17 cellular contexts compared by ENCODE assay signal in genomic region chr4:54802336-54802735, GRCh38.
DNase-seq lines count a peak whose midpoint lies in the region; TF ChIP-seq lines count a peak whose summit lies in the region.
"Had no signal": no experiment of that assay in that cellular context is flagged by ENCODE, and none has a peak within 500 bp of the region (broad histone marks: within the 10 kb centered on the region; RNA-seq: fewer than 3 reads in every experiment).

No MANE protein-coding gene starts in this region.

- no peak overlapping the region for H3K4me3 ChIP-seq in fibroblast of mammary gland (ENCODE audit: control insufficient read depth, low read depth, low read length)
- H3K4me3 ChIP-seq: SJSA1 had no signal

- DNase-seq in AG08395 (ENCODE audit: low spot score): peak; percentile 48
- DNase-seq in GM03348 (ENCODE audit: low spot score): peak; percentile 47
- DNase-seq in SW480 (ENCODE audit: low spot score): peak; percentile 10
- peak; percentile 22 for DNase-seq in fibroblast of mammary gland (ENCODE audit: low read depth)
- DNase-seq in NCI-H226: no peak
- DNase-seq in KG1 (lab: John Stamatoyannopoulos, UW): no peak
- DNase-seq in caudate nucleus (lab: John Stamatoyannopoulos, UW): no peak
- DNase-seq: DND-41, KBM-7, MM.1S, NCI-H1092 treated with DMSO at 0.1 percent for 48 hours, NCI-H2081, NCI-H2171 treated with DMSO at 0.1 percent for 48 hours, NCI-H446 treated with DMSO at 0.1 percent for 48 hours, NCI-H69 had no signal

- no peak overlapping the region for H3K27ac ChIP-seq in caudate nucleus (ENCODE audit: low read depth, low read length)
- H3K27ac ChIP-seq: C4-2B, SJSA1 had no signal

- no peak for TF ChIP-seq CTCF in fibroblast of mammary gland (conservative IDR thresholded peaks at IDR 0.05; ENCODE audit: control insufficient read depth, insufficient read depth, low read depth, low read length)

Comparison
In these comparisons a context has a peak if more than half of its experiments do, and no peak if none do; other contexts are left out.
1. DNase-seq: peak in AG08395 (single experiment), GM03348 (single experiment), SW480 (single experiment) and fibroblast of mammary gland (single experiment); none in NCI-H226 (single experiment), KG1 (single experiment) and caudate nucleus (0 of 61).